14 cellular contexts compared by ENCODE assay signal in the genomic region with DNA sequence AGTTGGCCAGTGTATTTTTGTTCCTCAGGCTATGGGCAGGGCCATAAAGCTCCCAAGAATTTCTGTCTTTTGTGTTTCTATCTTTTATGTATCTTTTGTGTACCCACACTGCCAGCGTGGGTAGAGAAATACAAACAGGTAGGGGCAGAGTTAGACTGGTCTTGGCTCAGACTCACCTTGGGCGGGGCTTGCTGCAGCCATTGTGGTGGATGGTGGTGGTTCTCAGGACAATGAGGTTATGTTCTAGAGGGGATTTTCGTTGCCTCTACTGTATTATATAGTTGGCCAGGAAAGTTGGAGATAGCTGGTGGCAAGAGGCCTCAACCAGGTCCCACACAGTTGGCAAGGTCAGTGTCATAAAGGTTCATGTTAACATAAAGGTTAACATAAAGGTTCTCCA.
DNase-seq lines count a peak whose midpoint lies in the region; ATAC-seq and TF ChIP-seq lines count a peak whose summit lies in the region.
"Had no signal": no experiment of that assay in that cellular context is flagged by ENCODE, and none has a peak within 500 bp of the region (broad histone marks: within the 10 kb centered on the region; RNA-seq: fewer than 3 reads in every experiment).

No MANE protein-coding gene starts in this region.

- 0 out of 2 replicates have a peak overlapping the region, but pooled peaks have one; percentile 48 for H3K27ac ChIP-seq in HUES6 (ENCODE audit: low read depth, low read length)
- H3K27ac ChIP-seq in SU-DHL-6 (ENCODE audit: low read depth, low read length), result no peak overlapping the region
- no peak overlapping the region for H3K27ac ChIP-seq in mesenchymal stem cell (ENCODE audit: low read length, poor library complexity, severe bottlenecking)
- H3K27ac ChIP-seq: adrenal gland, dorsolateral prefrontal cortex, gastroesophageal sphincter had no signal

- TF ChIP-seq CTCF in SU-DHL-6 (IDR thresholded peaks at IDR 0.05; ENCODE audit: insufficient read depth, low read length, poor library complexity, severe bottlenecking), result no peak
- TF ChIP-seq CTCF in type B pancreatic cell (conservative IDR thresholded peaks at IDR 0.05), result no peak

- H2AFZ ChIP-seq in SU-DHL-6 (ENCODE audit: low read depth, low read length, severe bottlenecking) (peak overlapping the region; percentile 61), mesenchymal stem cell (ENCODE audit: low read depth, low read length) (peak overlapping the region; percentile 23)

- H3K9ac ChIP-seq in HUES6 (ENCODE audit: low read length) (peak overlapping the region; percentile 79), SU-DHL-6 (ENCODE audit: low read length) (no peak overlapping the region), mesenchymal stem cell (ENCODE audit: low read length) (no peak overlapping the region)

- H3K18ac ChIP-seq in mesenchymal stem cell (ENCODE audit: low read depth in 1 of 2, low read length in 2 of 2), result no peak overlapping the region

- no peak overlapping the region for H3K14ac ChIP-seq in mesenchymal stem cell (ENCODE audit: low read length in 2 of 2)

- no peaks in the 10 kb centered on the region for H3K27me3 ChIP-seq in HUES6 (ENCODE audit: control insufficient read depth, insufficient read depth, low read length)
- H3K27me3 ChIP-seq in SU-DHL-6 (ENCODE audit: low read length), result no peaks in the 10 kb centered on the region
- H3K27me3 ChIP-seq in mesenchymal stem cell (ENCODE audit: control insufficient read depth in 1 of 2, insufficient read depth in 1 of 2, low read length in 2 of 2), result no peaks in the 10 kb centered on the region
- H3K27me3 ChIP-seq: adrenal gland, dorsolateral prefrontal cortex, gastroesophageal sphincter had no signal

- H3K4ac ChIP-seq in mesenchymal stem cell (ENCODE audit: low read depth in 1 of 2, low read length in 2 of 2), result no peak overlapping the region

- no peak overlapping the region for H2BK120ac ChIP-seq in mesenchymal stem cell (ENCODE audit: low read depth, low read length)

- H3K79me1 ChIP-seq in mesenchymal stem cell (replicated peaks; ENCODE audit: low read length, poor library complexity, severe bottlenecking), result no peaks in the 10 kb centered on the region

- H3K4me3 ChIP-seq in HUES6 (ENCODE audit: low read depth, low read length) (peak overlapping the region; percentile 68), SU-DHL-6 (ENCODE audit: insufficient read depth, low read length, poor library complexity, severe bottlenecking) (no peak overlapping the region), mesenchymal stem cell (ENCODE audit: insufficient read depth in 1 of 2, low read depth in 1 of 2, low read length in 2 of 2) (no peak overlapping the region)
- H3K4me3 ChIP-seq: adrenal gland, dorsolateral prefrontal cortex, gastroesophageal sphincter had no signal

- H3K9me2 ChIP-seq in SU-DHL-6 (replicated peaks; ENCODE audit: insufficient read depth, low read length), result no peaks in the 10 kb centered on the region

- peak overlapping the region; percentile 70 for H3K27ac Mint-ChIP-seq in type B pancreatic cell
- H3K27ac Mint-ChIP-seq: activated CD4-positive, alpha-beta T cell treated with anti-CD3 and anti-CD28 coated beads, Interleukin-2, amount 10 ng/mL, durations not matched to agents 7 days and 5 days had no signal

- no peak overlapping the region for H2AK5ac ChIP-seq in mesenchymal stem cell (ENCODE audit: low read length, severe bottlenecking)

- H2BK5ac ChIP-seq in mesenchymal stem cell (ENCODE audit: low read depth, low read length, poor library complexity, severe bottlenecking), result no peak overlapping the region

- peak overlapping the region; percentile 84 for H3K4me3 Mint-ChIP-seq in type B pancreatic cell
- H3K4me3 Mint-ChIP-seq: activated CD4-positive, alpha-beta T cell treated with anti-CD3 and anti-CD28 coated beads, Interleukin-2, amount 10 ng/mL, durations not matched to agents 7 days and 5 days had no signal

- H4K91ac ChIP-seq in mesenchymal stem cell (ENCODE audit: low read length), result no peak overlapping the region

- no peak overlapping the region for H2BK12ac ChIP-seq in mesenchymal stem cell (ENCODE audit: low read length in 2 of 2)

- H3F3A ChIP-seq in SU-DHL-6 (ENCODE audit: insufficient read depth), result no peaks in the 10 kb centered on the region

- H4K8ac ChIP-seq in mesenchymal stem cell (ENCODE audit: low read length), result no peak overlapping the region

- H3K79me2 ChIP-seq in SU-DHL-6 (ENCODE audit: insufficient read depth, low read length), result no peaks in the 10 kb centered on the region

- WGBS in mesenchymal stem cell, result 76% methylated on average over 3 of the region's 3 CpGs

- H3K23ac ChIP-seq in mesenchymal stem cell (ENCODE audit: low read length in 2 of 2), result no peak overlapping the region

- H3K4me1 ChIP-seq in HUES6 (ENCODE audit: control insufficient read depth, insufficient read depth, low read length) (peaks cover 9% of the 10 kb centered on the region; the same call in 1 of the 2 replicates), mesenchymal stem cell (ENCODE audit: control insufficient read depth, insufficient read depth, low read depth, low read length) (no peaks in the 10 kb centered on the region)
- H3K4me1 ChIP-seq: adrenal gland, gastroesophageal sphincter had no signal

- no peaks in the 10 kb centered on the region for H3K9me3 Mint-ChIP-seq in type B pancreatic cell

- H3K27me3 Mint-ChIP-seq in type B pancreatic cell, result no peaks in the 10 kb centered on the region
- H3K27me3 Mint-ChIP-seq: activated CD4-positive, alpha-beta T cell treated with anti-CD3 and anti-CD28 coated beads, Interleukin-2, amount 10 ng/mL, durations not matched to agents 7 days and 5 days had no signal

- H3K9me3 ChIP-seq in HUES6 (ENCODE audit: control insufficient read depth, insufficient read depth, low read depth, low read length), result no peaks in the 10 kb centered on the region
- H3K9me3 ChIP-seq in SU-DHL-6 (ENCODE audit: insufficient read depth, low read length), result peaks cover 9% of the 10 kb centered on the region; the same call in 1 of the 2 replicates
- no peaks in the 10 kb centered on the region for H3K9me3 ChIP-seq in mesenchymal stem cell (ENCODE audit: control insufficient read depth, low read length)
- H3K9me3 ChIP-seq: adrenal gland, gastroesophageal sphincter had no signal

- no peak overlapping the region for H2BK15ac ChIP-seq in mesenchymal stem cell (ENCODE audit: low read depth, poor library complexity, severe bottlenecking)

- no peak for ATAC-seq in HG02840 (IDR thresholded peaks at IDR 0.05; ENCODE audit: low FRiP score, unreplicated experiment)
- ATAC-seq: gastroesophageal sphincter had no signal

- DNase-seq in mesenchymal stem cell (no peak), type B pancreatic cell (ENCODE audit: extremely low spot score, unreplicated experiment) (no peak), iPS-NIHi11 (ENCODE audit: low spot score) (no peak), NCI-H2107 (lab: John Stamatoyannopoulos, UW) (no peak)
- DNase-seq: activated CD4-positive, alpha-beta T cell treated with anti-CD3 and anti-CD28 coated beads, Interleukin-2, amount 10 ng/mL, durations not matched to agents 7 days and 5 days; activated gamma-delta T cell; adrenal gland; dorsolateral prefrontal cortex; NCI-H187; occipital lobe had no signal

- H3K36me3 ChIP-seq in HUES6 (ENCODE audit: control insufficient read depth, insufficient read depth, low read length) (no peaks in the 10 kb centered on the region), SU-DHL-6 (ENCODE audit: low read length) (no peaks in the 10 kb centered on the region), mesenchymal stem cell (ENCODE audit: control insufficient read depth in 1 of 2, insufficient read depth in 2 of 2, low read depth in 1 of 2, low read length in 2 of 2) (no peaks in the 10 kb centered on the region)
- H3K36me3 ChIP-seq: adrenal gland, gastroesophageal sphincter had no signal

- H4K20me1 ChIP-seq in SU-DHL-6 (ENCODE audit: low read depth, low read length), result no peaks in the 10 kb centered on the region

- H3K4me1 Mint-ChIP-seq in type B pancreatic cell (ENCODE audit: unreplicated experiment), result no peaks in the 10 kb centered on the region
- H3K4me1 Mint-ChIP-seq: activated CD4-positive, alpha-beta T cell treated with anti-CD3 and anti-CD28 coated beads, Interleukin-2, amount 10 ng/mL, durations not matched to agents 7 days and 5 days had no signal

- H3K4me2 ChIP-seq in SU-DHL-6 (ENCODE audit: low read depth, low read length, poor library complexity, severe bottlenecking) (no peak overlapping the region), mesenchymal stem cell (ENCODE audit: low read length, poor library complexity, severe bottlenecking) (no peak overlapping the region)

- H3K36me3 Mint-ChIP-seq in type B pancreatic cell, result no peaks in the 10 kb centered on the region
